Comparison of ENCODE assay signal across 8 cellular contexts in the genomic region with DNA sequence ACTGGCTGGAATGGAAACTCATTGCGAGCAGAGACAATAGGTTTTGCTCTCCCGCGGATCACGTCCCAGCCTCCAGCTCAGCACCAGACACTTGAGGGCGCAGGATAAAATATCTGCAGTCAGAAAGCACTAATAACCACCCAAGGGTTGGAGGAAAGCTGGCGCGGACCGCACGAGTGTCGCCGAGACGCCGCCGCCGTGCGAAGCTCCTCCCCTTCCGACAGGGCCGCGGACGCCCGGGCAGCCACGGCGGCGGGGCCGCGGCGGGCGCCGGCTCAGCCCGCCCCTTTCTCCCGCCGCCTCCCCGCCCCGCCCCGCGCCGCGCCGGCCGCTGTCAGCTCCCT. TPM values are rescaled to one million over a fixed set of nuclear protein-coding genes. Genes with fewer than 3 reads are reported as not detected.
DNase-seq lines count a peak whose midpoint lies in the region; TF ChIP-seq lines count a peak whose summit lies in the region.

A gene with protein sequence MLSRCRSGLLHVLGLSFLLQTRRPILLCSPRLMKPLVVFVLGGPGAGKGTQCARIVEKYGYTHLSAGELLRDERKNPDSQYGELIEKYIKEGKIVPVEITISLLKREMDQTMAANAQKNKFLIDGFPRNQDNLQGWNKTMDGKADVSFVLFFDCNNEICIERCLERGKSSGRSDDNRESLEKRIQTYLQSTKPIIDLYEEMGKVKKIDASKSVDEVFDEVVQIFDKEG (plus strand): TSS at position 213 of the 344 bp plus-strand sequence. CDS start 156 bp downstream, outside the sequence.

- peak within 1 kb of the TSS; percentile 78 for H3K4me2 ChIP-seq in neuronal stem cell (ENCODE audit: insufficient read depth, low read length, poor library complexity, severe bottlenecking)

- peak within 1 kb of the TSS; percentile 91 for H3K27ac ChIP-seq in neuronal stem cell (replicated peaks; ENCODE audit: low read length)

- no peaks in the 10 kb centered on the region for H3K27me3 ChIP-seq in neuronal stem cell (ENCODE audit: control insufficient read depth in 3 of 3, insufficient read depth in 3 of 3, low read depth in 1 of 3, low read length in 3 of 3)

- H2BK12ac ChIP-seq in neuronal stem cell (ENCODE audit: low read length) = no peak within 1 kb of the TSS

- WGBS in neuronal stem cell (ENCODE audit: extremely low coverage in 2 of 2, insufficient read length in 2 of 2, insufficient replicate concordance in 1 of 2), 2 donors = no CpG with 5 or more reads among the region's 40 CpGs

- peak within 1 kb of the TSS; percentile 53 for H4K91ac ChIP-seq in neuronal stem cell (ENCODE audit: low read depth, low read length, poor library complexity)

- H3K9ac ChIP-seq in neuronal stem cell (ENCODE audit: low read depth, low read length, poor library complexity) = peak within 1 kb of the TSS; percentile 98

- DNase-seq in GF-D8 (lab: John Stamatoyannopoulos, UW) = peak; percentile 78
- peak; percentile 88 for DNase-seq in HCEC 1CT
- peak; percentile 88 for DNase-seq in M059J (ENCODE audit: low read depth)
- peak; percentile 40 for DNase-seq in SIG-M5 (lab: John Stamatoyannopoulos, UW)
- peak; percentile 69 for DNase-seq in activated gamma-delta T cell treated with Interleukin-2 at 50 U/mL for 16 hours
- DNase-seq in foreskin melanocyte = peak; percentile 78
- peak; percentile 76 for DNase-seq in neuronal stem cell (ENCODE audit: low spot score)

- peak within 1 kb of the TSS; percentile 80 for H3K23ac ChIP-seq in neuronal stem cell (ENCODE audit: low read depth, low read length, poor library complexity)

- H2AFZ ChIP-seq in neuronal stem cell (ENCODE audit: low read length) = peak within 1 kb of the TSS; percentile 90

- H3K4me3 ChIP-seq in neuronal stem cell (ENCODE audit: low read length in 2 of 2) = peak within 1 kb of the TSS; percentile 67 to 97

- H2BK15ac ChIP-seq in neuronal stem cell (ENCODE audit: low read length) = peak within 1 kb of the TSS; percentile 92

- peaks cover 7% of the 10 kb centered on the region for H3K79me1 ChIP-seq in neuronal stem cell (ENCODE audit: low read depth, low read length)

- H2AK5ac ChIP-seq in neuronal stem cell (ENCODE audit: low read depth, low read length) = no peak within 1 kb of the TSS

- H3K36me3 ChIP-seq in neuronal stem cell (replicated peaks in 1 of 2; ENCODE audit: control insufficient read depth in 2 of 2, insufficient read depth in 2 of 2, low read length in 2 of 2) = peaks cover 0 to 7% of the 10 kb centered on the region in 2 donors

- H2BK5ac ChIP-seq in neuronal stem cell (ENCODE audit: low read length) = peak within 1 kb of the TSS; percentile 48

- H3K4me1 ChIP-seq in neuronal stem cell (ENCODE audit: control insufficient read depth in 2 of 2, insufficient read depth in 1 of 2, low read depth in 1 of 2, low read length in 2 of 2) = peaks cover 0 to 4% of the 10 kb centered on the region in 2 donors

- no peak for TF ChIP-seq CTCF in subcutaneous adipose tissue (IDR thresholded peaks at IDR 0.05; ENCODE audit: low read depth)

- H3K9me3 ChIP-seq in neuronal stem cell (replicated peaks in 1 of 2; ENCODE audit: control insufficient read depth in 2 of 2, insufficient read depth in 1 of 2, low read depth in 1 of 2, low read length in 2 of 2) = no peaks in the 10 kb centered on the region

- peak within 1 kb of the TSS; percentile 99 for H3K18ac ChIP-seq in neuronal stem cell (ENCODE audit: low read length)

- H2BK120ac ChIP-seq in neuronal stem cell (ENCODE audit: low read depth, low read length) = no peak within 1 kb of the TSS

- H3K14ac ChIP-seq in neuronal stem cell (ENCODE audit: low read length) = peak within 1 kb of the TSS; percentile 100

- peak within 1 kb of the TSS; percentile 65 for H4K8ac ChIP-seq in neuronal stem cell (ENCODE audit: low read depth, low read length)

- no peak within 1 kb of the TSS for H3K4ac ChIP-seq in neuronal stem cell (ENCODE audit: low read length)

RNA-seq across cellular contexts. Expression of the gene that starts here (rescaled TPM):
- total RNA-seq in M059J (2014; rRNA removed; shearing (Covaris generic)) = 145 and 196 TPM in 2 replicates
- polyA plus RNA-seq in neuronal stem cell (2013, experiment 1 of 2) = 34.9 TPM
- 36.5 TPM for polyA plus RNA-seq in neuronal stem cell (2013, experiment 2 of 2)
- 100 to 1,000 TPM; 143 to 290 (median 199) TPM for total RNA-seq in subcutaneous adipose tissue

Comparison
In these comparisons a context has a peak if more than half of its experiments do, and no peak if none do; other contexts are left out.
1. Peak in every context shown above with its lines: DNase-seq, H3K4me3 ChIP-seq and H3K27ac ChIP-seq.